Comparison of ENCODE assay signal across 14 cellular contexts in the genomic region with DNA sequence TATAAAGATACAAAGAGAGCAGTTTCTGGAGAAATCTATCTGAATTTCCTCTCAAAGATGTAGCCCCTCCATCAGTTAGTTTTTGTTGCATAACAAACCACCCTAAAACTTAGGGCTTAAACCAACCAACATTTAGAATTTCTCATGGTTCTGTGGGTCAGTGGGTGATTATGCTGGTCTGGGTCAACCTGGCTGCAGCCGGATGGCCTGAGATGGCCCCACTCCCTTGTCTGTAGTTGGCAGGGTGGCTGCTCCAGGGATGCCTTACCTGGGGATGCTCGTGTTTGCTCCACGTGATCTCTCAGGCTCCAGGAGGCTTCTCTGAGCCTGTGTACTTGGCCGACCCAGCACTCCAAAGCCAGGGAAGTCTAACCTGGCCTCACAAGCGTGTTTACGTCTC.
A peak's percentile ranks its signal among the peaks of the same experiment; 100 is the strongest.
DNase-seq lines count a peak whose midpoint lies in the region; ATAC-seq and TF ChIP-seq lines count a peak whose summit lies in the region.
"Had no signal": no experiment of that assay in that cellular context is flagged by ENCODE, and none has a peak within 500 bp of the region (broad histone marks: within the 10 kb centered on the region; RNA-seq: fewer than 3 reads in every experiment).

No MANE protein-coding gene starts in this region.

- peaks cover 6% of the 10 kb centered on the region for H3K36me3 Mint-ChIP-seq in CD8-positive, alpha-beta T cell

- intact Hi-C loops in CD8-positive, alpha-beta T cell (cut with DNase I, micrococcal nuclease) = no loop called here
- intact Hi-C loops in posterior vena cava (cut with DNase I) (no loop called here), adrenal gland (cut with DNase I) (no loop called here)

- ATAC-seq in CD8-positive, alpha-beta T cell = no peak
- ATAC-seq in SK-N-SH treated with all-trans-retinoic acid at 6 μM for 48 hours = no peak
- ATAC-seq: HepG2 had no signal

- H3K9me3 ChIP-seq in CD8-positive, alpha-beta T cell (ENCODE audit: low read length) = no peaks in the 10 kb centered on the region
- H3K9me3 ChIP-seq in thymus (ENCODE audit: control insufficient read depth) (no peaks in the 10 kb centered on the region), adrenal gland (replicated peaks in 1 of 3) (no peaks in the 10 kb centered on the region)
- H3K9me3 ChIP-seq: Caco-2, HAP-1 had no signal

- no peaks in the 10 kb centered on the region for H3K27me3 Mint-ChIP-seq in CD8-positive, alpha-beta T cell (ENCODE audit: low read depth)
- H3K27me3 Mint-ChIP-seq: B cell had no signal

- 98% methylated on average over 6 of the region's 6 CpGs for WGBS in thymus
- 94 to 99% (median 98%) methylated on average over 4 to 6 of the region's 6 CpGs for WGBS in adrenal gland, 4 donors

- peaks cover 29% of the 10 kb centered on the region for H3K4me1 ChIP-seq in CD8-positive, alpha-beta T cell (ENCODE audit: insufficient read depth, low read length)
- H3K4me1 ChIP-seq in thymus (ENCODE audit: control insufficient read depth, insufficient read depth, low read length) (peaks cover 40% of the 10 kb centered on the region), adrenal gland (replicated peaks in 1 of 2) (no peaks in the 10 kb centered on the region)
- H3K4me1 ChIP-seq: Caco-2 had no signal

- POLR2A ChIA-PET in CD8-positive, alpha-beta T cell (lab: Charles Lee) = interaction anchor here (0.9 kb wide), 1 partner anchor 25 kb away, joined by 3 read pairs; no protein-coding TSS in a partner anchor

- no peak for TF ChIP-seq POLR2A in adrenal gland (IDR thresholded peaks at IDR 0.05)

- H3K4me3 ChIP-seq in CD8-positive, alpha-beta T cell (ENCODE audit: low read depth, low read length) = no peak overlapping the region
- no peak overlapping the region for H3K4me3 ChIP-seq in coronary artery
- no peak overlapping the region for H3K4me3 ChIP-seq in thymus (ENCODE audit: low read length)
- H3K4me3 ChIP-seq in adrenal gland = no peak overlapping the region
- H3K4me3 ChIP-seq: GM23248, HAP-1 had no signal

- no peak overlapping the region for H3K4me3 Mint-ChIP-seq in CD8-positive, alpha-beta T cell
- H3K4me3 Mint-ChIP-seq: B cell; CD4-positive, CD25-positive, alpha-beta regulatory T cell had no signal

- CTCF ChIA-PET in CD8-positive, alpha-beta T cell (lab: Charles Lee) = interaction anchor here (3.5 kb wide), 1 partner anchor 67 kb away, joined by 12 read pairs; no protein-coding TSS in a partner anchor

- peak overlapping the region; percentile 56 for H3K27ac Mint-ChIP-seq in CD8-positive, alpha-beta T cell
- H3K27ac Mint-ChIP-seq: B cell had no signal

- H3K27ac ChIP-seq in CD8-positive, alpha-beta T cell (ENCODE audit: low read depth, low read length) = no peak overlapping the region
- H3K27ac ChIP-seq in coronary artery (no peak overlapping the region), thymus (ENCODE audit: low read depth) (peak overlapping the region; percentile 75), adrenal gland (no peak overlapping the region)
- H3K27ac ChIP-seq: GM23248 had no signal

- peaks cover 57% of the 10 kb centered on the region for H3K4me1 Mint-ChIP-seq in CD8-positive, alpha-beta T cell (ENCODE audit: low read depth)

- H3K36me3 ChIP-seq in CD8-positive, alpha-beta T cell (ENCODE audit: insufficient read depth, low read length) = no peaks in the 10 kb centered on the region
- peaks cover 6% of the 10 kb centered on the region for H3K36me3 ChIP-seq in thymus (ENCODE audit: control insufficient read depth, insufficient read depth)
- H3K36me3 ChIP-seq in adrenal gland (replicated peaks in 1 of 2) = no peaks in the 10 kb centered on the region
- H3K36me3 ChIP-seq: HAP-1 had no signal

- no peaks in the 10 kb centered on the region for H3K27me3 ChIP-seq in CD8-positive, alpha-beta T cell (ENCODE audit: insufficient read depth, low read length)
- H3K27me3 ChIP-seq in thymus (ENCODE audit: control insufficient read depth, insufficient read depth) (no peaks in the 10 kb centered on the region), adrenal gland (no peaks in the 10 kb centered on the region)

- no peaks in the 10 kb centered on the region for H3K9me3 Mint-ChIP-seq in CD8-positive, alpha-beta T cell
- H3K9me3 Mint-ChIP-seq: CD4-positive, CD25-positive, alpha-beta regulatory T cell had no signal

- no peak for DNase-seq in CD8-positive, alpha-beta T cell
- DNase-seq in coronary artery (ENCODE audit: low spot score) = peak; percentile 50
- DNase-seq in posterior vena cava (ENCODE audit: low spot score) = peak; percentile 49
- DNase-seq in putamen (ENCODE audit: low spot score) = no peak
- DNase-seq in adrenal gland = no peak
- DNase-seq: C1 segment of cervical spinal cord; Caco-2; CD4-positive, CD25-positive, alpha-beta regulatory T cell; GM23248 had no signal

- no peak for TF ChIP-seq CTCF in CD8-positive, alpha-beta T cell (IDR thresholded peaks at IDR 0.05)
- no peak for TF ChIP-seq CTCF in coronary artery (IDR thresholded peaks at IDR 0.05)
- TF ChIP-seq CTCF in adrenal gland (IDR thresholded peaks at IDR 0.05) = no peak

TF ChIP-seq in SK-N-SH treated with all-trans-retinoic acid at 6 μM for 48 hours, 23 proteins besides CTCF, POLR2A, EP300 and RAD21 (continues in another document):
- TF ChIP-seq ESRRG (CRISPR knock-in tag; IDR thresholded peaks at IDR 0.05) = no peak
- no peak for TF ChIP-seq TCF4 (CRISPR knock-in tag; IDR thresholded peaks at IDR 0.05; ENCODE audit: borderline replicate concordance)
- TF ChIP-seq, protein P1, sequence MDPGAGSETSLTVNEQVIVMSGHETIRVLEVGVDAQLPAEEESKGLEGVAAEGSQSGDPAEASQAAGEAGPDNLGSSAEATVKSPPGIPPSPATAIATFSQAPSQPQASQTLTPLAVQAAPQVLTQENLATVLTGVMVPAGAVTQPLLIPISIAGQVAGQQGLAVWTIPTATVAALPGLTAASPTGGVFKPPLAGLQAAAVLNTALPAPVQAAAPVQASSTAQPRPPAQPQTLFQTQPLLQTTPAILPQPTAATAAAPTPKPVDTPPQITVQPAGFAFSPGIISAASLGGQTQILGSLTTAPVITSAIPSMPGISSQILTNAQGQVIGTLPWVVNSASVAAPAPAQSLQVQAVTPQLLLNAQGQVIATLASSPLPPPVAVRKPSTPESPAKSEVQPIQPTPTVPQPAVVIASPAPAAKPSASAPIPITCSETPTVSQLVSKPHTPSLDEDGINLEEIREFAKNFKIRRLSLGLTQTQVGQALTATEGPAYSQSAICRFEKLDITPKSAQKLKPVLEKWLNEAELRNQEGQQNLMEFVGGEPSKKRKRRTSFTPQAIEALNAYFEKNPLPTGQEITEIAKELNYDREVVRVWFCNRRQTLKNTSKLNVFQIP (CRISPR knock-in tag; IDR thresholded peaks at IDR 0.05; ENCODE audit: borderline replicate concordance, low read depth) = no peak
- TF ChIP-seq ZFP3 (CRISPR knock-in tag; IDR thresholded peaks at IDR 0.05) = no peak
- TF ChIP-seq, protein P2, sequence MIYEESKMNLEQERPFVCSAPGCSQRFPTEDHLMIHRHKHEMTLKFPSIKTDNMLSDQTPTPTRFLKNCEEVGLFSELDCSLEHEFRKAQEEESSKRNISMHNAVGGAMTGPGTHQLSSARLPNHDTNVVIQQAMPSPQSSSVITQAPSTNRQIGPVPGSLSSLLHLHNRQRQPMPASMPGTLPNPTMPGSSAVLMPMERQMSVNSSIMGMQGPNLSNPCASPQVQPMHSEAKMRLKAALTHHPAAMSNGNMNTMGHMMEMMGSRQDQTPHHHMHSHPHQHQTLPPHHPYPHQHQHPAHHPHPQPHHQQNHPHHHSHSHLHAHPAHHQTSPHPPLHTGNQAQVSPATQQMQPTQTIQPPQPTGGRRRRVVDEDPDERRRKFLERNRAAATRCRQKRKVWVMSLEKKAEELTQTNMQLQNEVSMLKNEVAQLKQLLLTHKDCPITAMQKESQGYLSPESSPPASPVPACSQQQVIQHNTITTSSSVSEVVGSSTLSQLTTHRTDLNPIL (CRISPR knock-in tag; IDR thresholded peaks at IDR 0.05; ENCODE audit: low read depth) = no peak
- TF ChIP-seq ZNF565 (CRISPR knock-in tag; conservative IDR thresholded peaks at IDR 0.05; ENCODE audit: low read depth) = no peak
- no peak for TF ChIP-seq OSR1 (CRISPR knock-in tag; IDR thresholded peaks at IDR 0.05)
- no peak for TF ChIP-seq TOX (CRISPR knock-in tag; IDR thresholded peaks at IDR 0.05; ENCODE audit: borderline replicate concordance)
- TF ChIP-seq, protein P3, sequence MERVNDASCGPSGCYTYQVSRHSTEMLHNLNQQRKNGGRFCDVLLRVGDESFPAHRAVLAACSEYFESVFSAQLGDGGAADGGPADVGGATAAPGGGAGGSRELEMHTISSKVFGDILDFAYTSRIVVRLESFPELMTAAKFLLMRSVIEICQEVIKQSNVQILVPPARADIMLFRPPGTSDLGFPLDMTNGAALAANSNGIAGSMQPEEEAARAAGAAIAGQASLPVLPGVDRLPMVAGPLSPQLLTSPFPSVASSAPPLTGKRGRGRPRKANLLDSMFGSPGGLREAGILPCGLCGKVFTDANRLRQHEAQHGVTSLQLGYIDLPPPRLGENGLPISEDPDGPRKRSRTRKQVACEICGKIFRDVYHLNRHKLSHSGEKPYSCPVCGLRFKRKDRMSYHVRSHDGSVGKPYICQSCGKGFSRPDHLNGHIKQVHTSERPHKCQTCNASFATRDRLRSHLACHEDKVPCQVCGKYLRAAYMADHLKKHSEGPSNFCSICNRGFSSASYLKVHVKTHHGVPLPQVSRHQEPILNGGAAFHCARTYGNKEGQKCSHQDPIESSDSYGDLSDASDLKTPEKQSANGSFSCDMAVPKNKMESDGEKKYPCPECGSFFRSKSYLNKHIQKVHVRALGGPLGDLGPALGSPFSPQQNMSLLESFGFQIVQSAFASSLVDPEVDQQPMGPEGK (CRISPR knock-in tag; IDR thresholded peaks at IDR 0.05; ENCODE audit: borderline replicate concordance) = no peak
- no peak for TF ChIP-seq GLIS3 (CRISPR knock-in tag; IDR thresholded peaks at IDR 0.05)
- TF ChIP-seq ISL1 (CRISPR knock-in tag; IDR thresholded peaks at IDR 0.05) = no peak
- TF ChIP-seq ZNF8 (CRISPR knock-in tag; IDR thresholded peaks at IDR 0.05) = no peak
- no peak for TF ChIP-seq PPARA (CRISPR knock-in tag; IDR thresholded peaks at IDR 0.05; ENCODE audit: borderline replicate concordance)
- no peak for TF ChIP-seq SNAI2 (CRISPR knock-in tag; IDR thresholded peaks at IDR 0.05)
- TF ChIP-seq BACH2 (CRISPR knock-in tag; IDR thresholded peaks at IDR 0.05; ENCODE audit: borderline replicate concordance) = no peak
- no peak for TF ChIP-seq ZFP30 (CRISPR knock-in tag; IDR thresholded peaks at IDR 0.05)
- TF ChIP-seq RARB (CRISPR knock-in tag; IDR thresholded peaks at IDR 0.05) = no peak
- TF ChIP-seq ZC3H10 (CRISPR knock-in tag; IDR thresholded peaks at IDR 0.05) = no peak

Comparison
In these comparisons a context has a peak if more than half of its experiments do, and no peak if none do; other contexts are left out.
1. DNase-seq: peak in coronary artery (single experiment) and posterior vena cava (single experiment); none in CD8-positive, alpha-beta T cell (0 of 7), putamen (single experiment) and adrenal gland (0 of 7).